Comparison of ENCODE assay signal across 8 cellular contexts in genomic region chr20:20366896-20367680, GRCh38. TPM values are rescaled to one million over a fixed set of nuclear protein-coding genes. Genes with fewer than 3 reads are reported as not detected.
A peak's percentile ranks its signal among the peaks of the same experiment; 100 is the strongest.
DNase-seq lines count a peak whose midpoint lies in the region; ATAC-seq and TF ChIP-seq lines count a peak whose summit lies in the region.
"Had no signal": no experiment of that assay in that cellular context is flagged by ENCODE, and none has a peak within 500 bp of the region (broad histone marks: within the 10 kb centered on the region; RNA-seq: fewer than 3 reads in every experiment).

No MANE protein-coding gene starts in this region.

- no peaks in the 10 kb centered on the region; the same call in none of the 2 replicates for H3K27me3 ChIP-seq in GM06990 (replicated peaks; ENCODE audit: control insufficient read depth, insufficient read depth, low read length)
- H3K27me3 ChIP-seq in naive thymus-derived CD4-positive, alpha-beta T cell (ENCODE audit: control insufficient read depth in 2 of 2, insufficient read depth in 2 of 2, low read length in 2 of 2), result peaks cover 0 to 2% of the 10 kb centered on the region in 2 donors

- intact Hi-C loops in naive thymus-derived CD4-positive, alpha-beta T cell (cut with micrococcal nuclease), result loop anchor here in 1 of 2 donors (5.0 to 10.0 kb wide), 3 partner anchors 1140 to 1338 kb away; partner anchors contain the start of gene PAX1

- H3K27me3 Mint-ChIP-seq in naive thymus-derived CD4-positive, alpha-beta T cell, result peaks cover 51 to 73% (median 67%) of the 10 kb centered on the region in 5 donors

- ATAC-seq in naive thymus-derived CD4-positive, alpha-beta T cell, result no peak

- no peak overlapping the region for H3K27ac ChIP-seq in coronary artery
- no peak overlapping the region for H3K27ac ChIP-seq in naive thymus-derived CD4-positive, alpha-beta T cell (ENCODE audit: low read depth, low read length)

- H3K4me1 ChIP-seq in naive thymus-derived CD4-positive, alpha-beta T cell (ENCODE audit: control insufficient read depth in 2 of 2, insufficient read depth in 2 of 2, low read length in 2 of 2), result no peaks in the 10 kb centered on the region

- peak overlapping the region; percentile 14; the same call in 1 of the 2 replicates for H3K4me3 ChIP-seq in GM06990 (replicated peaks; ENCODE audit: low read depth, low read length)
- H3K4me3 ChIP-seq in coronary artery, result peak overlapping the region; percentile 69
- H3K4me3 ChIP-seq in naive thymus-derived CD4-positive, alpha-beta T cell (ENCODE audit: low read length), result no peak overlapping the region

- peak overlapping the region in 1 of 9 donors; percentile 63 for H3K27ac Mint-ChIP-seq in naive thymus-derived CD4-positive, alpha-beta T cell

- no peak for TF ChIP-seq CTCF in GM06990 (IDR thresholded peaks at IDR 0.05; ENCODE audit: insufficient read depth, low read length, poor library complexity, severe bottlenecking)
- TF ChIP-seq CTCF in coronary artery (IDR thresholded peaks at IDR 0.05), result no peak

- DNase-seq in GM06990 (ENCODE audit: extremely low read depth, insufficient read length) (peak; percentile 28), NCI-H128 (lab: John Stamatoyannopoulos, UW; ENCODE audit: unreplicated experiment) (peak; percentile 69), coronary artery (ENCODE audit: low spot score) (no peak), putamen (ENCODE audit: low spot score) (peak; percentile 47), cerebellar nuclear complex (lab: John Stamatoyannopoulos, UW) (no peak)
- no peak for DNase-seq in naive thymus-derived CD4-positive, alpha-beta T cell
- no peak for DNase-seq in NK-92 treated with Interleukin-12 subunit alpha and Interleukin-12 subunit beta, amount 100 ng/mL, for 24 hours (lab: John Stamatoyannopoulos, UW)

- CTCF ChIA-PET in naive thymus-derived CD4-positive, alpha-beta T cell (lab: Charles Lee), result no interaction called here

- peaks cover 8 to 26% (median 18%) of the 10 kb centered on the region in 7 donors for H3K4me1 Mint-ChIP-seq in naive thymus-derived CD4-positive, alpha-beta T cell

- H3K36me3 ChIP-seq in GM06990 (ENCODE audit: control insufficient read depth, insufficient read depth, low read length), result no peaks in the 10 kb centered on the region
- no peaks in the 10 kb centered on the region for H3K36me3 ChIP-seq in naive thymus-derived CD4-positive, alpha-beta T cell (ENCODE audit: control insufficient read depth in 2 of 3, insufficient read depth in 3 of 3, low read length in 3 of 3)

- H3K36me3 Mint-ChIP-seq in naive thymus-derived CD4-positive, alpha-beta T cell, result peaks cover 0 to 5% (median 0%) of the 10 kb centered on the region in 5 donors

- H3K9me3 ChIP-seq in naive thymus-derived CD4-positive, alpha-beta T cell (ENCODE audit: control insufficient read depth in 2 of 3, low read length in 3 of 3), result no peaks in the 10 kb centered on the region

- H3K4me3 Mint-ChIP-seq in naive thymus-derived CD4-positive, alpha-beta T cell, result peak overlapping the region in 5 of 10 donors; percentile 17 to 69 (median 57)

- POLR2A ChIA-PET in naive thymus-derived CD4-positive, alpha-beta T cell (lab: Charles Lee), result no interaction called here

- no peaks in the 10 kb centered on the region for H3K9me3 Mint-ChIP-seq in naive thymus-derived CD4-positive, alpha-beta T cell

RNA-seq across cellular contexts. Expression of gene INSM1, which starts 0.8 kb away (rescaled TPM):
- under 1 TPM in 2 of 5 experiments, not detected in 3; 0.12 to 0.53 TPM for total RNA-seq in naive thymus-derived CD4-positive, alpha-beta T cell
- not detected for polyA plus RNA-seq in naive thymus-derived CD4-positive, alpha-beta T cell
- total RNA-seq: myocyte had no signal

Comparison
In these comparisons a context has a peak if more than half of its experiments do, and no peak if none do; other contexts are left out.
1. DNase-seq: peak in GM06990 (single experiment), NCI-H128 (single experiment) and putamen (single experiment); none in coronary artery (single experiment), cerebellar nuclear complex (0 of 2), naive thymus-derived CD4-positive, alpha-beta T cell (0 of 9) and NK-92 treated with Interleukin-12 subunit alpha and Interleukin-12 subunit beta, amount 100 ng/mL, for 24 hours (single experiment).